ENCODE assay signal across 18 cellular contexts in genomic region chr5:89504051-89504450, GRCh38.
DNase-seq lines count a peak whose midpoint lies in the region; ATAC-seq, FAIRE-seq and TF ChIP-seq lines count a peak whose summit lies in the region.
"Had no signal": no experiment of that assay in that cellular context is flagged by ENCODE, and none has a peak within 500 bp of the region (broad histone marks: within the 10 kb centered on the region; RNA-seq: fewer than 3 reads in every experiment).

No MANE protein-coding gene starts in this region.

- POLR2A ChIA-PET in HepG2 (lab: Yijun Ruan, JAX) = no interaction called here
- POLR2A ChIA-PET in IMR-90 (lab: Charles Lee; ENCODE audit: unreplicated experiment) = interaction anchor here (0.6 kb wide), 1 partner anchor 529 kb away, joined by 6 read pairs; no protein-coding TSS in a partner anchor

- no peak overlapping the region for H3K14ac ChIP-seq in IMR-90 (replicated peaks; ENCODE audit: low read depth, low read length)

- dilution Hi-C loops in IMR-90 (cut with HindIII; ENCODE audit: low sequenced_read_pairs, unreplicated experiment) = no loop called here

- BruUV-seq in HepG2 (replicated peaks; lab: Mats Ljungman, UMichigan) (no TSS peak), IMR-90 (replicated peaks; lab: Mats Ljungman, UMichigan) (no TSS peak)

- H4K20me1 ChIP-seq in HepG2 (ENCODE audit: insufficient read depth, low read length) = no peaks in the 10 kb centered on the region
- H4K20me1 ChIP-seq in IMR-90 (ENCODE audit: insufficient read depth, low read length) = no peaks in the 10 kb centered on the region
- H4K20me1 ChIP-seq: BLaER1 treated with 17β-estradiol and CSF1 and Interleukin-3, amounts not matched to agents 10 nM and 100 nM had no signal

- no peak overlapping the region for H2BK20ac ChIP-seq in IMR-90 (ENCODE audit: low read depth, low read length)

- H3K36me3 ChIP-seq in HepG2 (replicated peaks in 1 of 2; ENCODE audit: control insufficient read depth in 1 of 2, insufficient read depth in 2 of 2, low read length in 2 of 2) (no peaks in the 10 kb centered on the region), right lobe of liver (no peaks in the 10 kb centered on the region), IMR-90 (ENCODE audit: control insufficient read depth, insufficient read depth, low read length) (no peaks in the 10 kb centered on the region), BE2C (no peaks in the 10 kb centered on the region)
- H3K36me3 ChIP-seq: BLaER1 treated with 17β-estradiol and CSF1 and Interleukin-3, amounts not matched to agents 10 nM and 100 nM had no signal

- TF ChIP-seq EP300 in HepG2 (IDR thresholded peaks at IDR 0.05; ENCODE audit: low read depth in 2 of 2, low read length in 2 of 2) = no peak
- no peak for TF ChIP-seq EP300 in HepG2 (CRISPR knock-in tag; IDR thresholded peaks at IDR 0.05; ENCODE audit: borderline replicate concordance)

- H2AFZ ChIP-seq in HepG2 (ENCODE audit: low read length) = no peak overlapping the region
- no peak overlapping the region for H2AFZ ChIP-seq in IMR-90 (replicated peaks; ENCODE audit: low read length, poor library complexity)

- H3K27me3 ChIP-seq in HepG2 (ENCODE audit: control insufficient read depth in 1 of 2, insufficient read depth in 2 of 2, low read length in 2 of 2) = no peaks in the 10 kb centered on the region
- no peaks in the 10 kb centered on the region for H3K27me3 ChIP-seq in right lobe of liver
- H3K27me3 ChIP-seq in IMR-90 (ENCODE audit: control insufficient read depth, insufficient read depth, low read length) = no peaks in the 10 kb centered on the region
- no peaks in the 10 kb centered on the region for H3K27me3 ChIP-seq in BE2C
- H3K27me3 ChIP-seq: BLaER1 treated with 17β-estradiol and CSF1 and Interleukin-3, amounts not matched to agents 10 nM and 100 nM had no signal

- TF ChIP-seq CTCF in HepG2 (CRISPR knock-in tag; IDR thresholded peaks at IDR 0.05) (no peak), right lobe of liver (IDR thresholded peaks at IDR 0.05) (no peak), IMR-90 (conservative IDR thresholded peaks at IDR 0.05; ENCODE audit: low read depth, low read length) (no peak), BE2C (IDR thresholded peaks at IDR 0.05; ENCODE audit: low read depth, low read length) (no peak)

- in situ Hi-C loops in HepG2 (cut with HindIII; ENCODE audit: extremely low pct_ligation_motif_present, low pct_unique_long_range_greater_than_20kb) = no loop called here
- in situ Hi-C loops in IMR-90 (cut with MboI; ENCODE audit: low sequenced_read_pairs) = no loop called here

- H3K23ac ChIP-seq in IMR-90 (ENCODE audit: low read depth, low read length) = no peak overlapping the region

- no peak overlapping the region for H3K18ac ChIP-seq in IMR-90 (ENCODE audit: low read depth, low read length)

- TF ChIP-seq RAD21 in HepG2 (CRISPR knock-in tag; IDR thresholded peaks at IDR 0.05) = no peak
- TF ChIP-seq RAD21 in IMR-90 (IDR thresholded peaks at IDR 0.05; ENCODE audit: low read length) = no peak

- H3K4me2 ChIP-seq in HepG2 (ENCODE audit: low read depth, low read length) (no peak overlapping the region), IMR-90 (ENCODE audit: low read depth, low read length) (no peak overlapping the region)
- H3K4me2 ChIP-seq: BLaER1 treated with 17β-estradiol and CSF1 and Interleukin-3, amounts not matched to agents 10 nM and 100 nM had no signal

- no peaks in the 10 kb centered on the region for H3K79me2 ChIP-seq in HepG2 (ENCODE audit: insufficient read depth, low read length)

- FAIRE-seq in HepG2 (lab: Jason Lieb, UNC) = no peak
- FAIRE-seq: D721Med, G401.6, GM12891 had no signal

- H3K56ac ChIP-seq in IMR-90 (ENCODE audit: extremely low read depth, insufficient read depth, low read length) = no peak overlapping the region

- no peak overlapping the region for H2AK9ac ChIP-seq in IMR-90 (replicated peaks; ENCODE audit: low read depth, low read length, poor library complexity)

- H3K36me3 Mint-ChIP-seq in stimulated activated effector memory CD8-positive, alpha-beta T cell treated with anti-CD3 and anti-CD28 coated beads, Interleukin-12 subunit alpha, Interleukin-12 subunit beta, amount 100 ng/mL, for 72 hours = no peaks in the 10 kb centered on the region
- H3K36me3 Mint-ChIP-seq: CD8-positive, alpha-beta T cell had no signal

- H2BK5ac ChIP-seq in IMR-90 (ENCODE audit: low read depth, low read length, poor library complexity, severe bottlenecking) = no peak overlapping the region

- WGBS in HepG2 (ENCODE audit: low lambda C conversion rate) = 29% methylated on average over 1 of the region's 1 CpG
- 91% methylated on average over 1 of the region's 1 CpG for WGBS in right lobe of liver (ENCODE audit: insufficient coverage, low coverage, low lambda C conversion rate, missing lambda C conversion rate)
- no CpG with 5 or more reads among the region's 1 CpG for whole genome bisulfite sequencing in IMR-90 (ENCODE audit: extremely low coverage in 2 of 2, insufficient read length in 1 of 2), 2 experiments

- H2BK120ac ChIP-seq in IMR-90 (ENCODE audit: low read depth, low read length) = no peak overlapping the region

- no peak overlapping the region for H3K27ac Mint-ChIP-seq in stimulated activated effector memory CD8-positive, alpha-beta T cell treated with anti-CD3 and anti-CD28 coated beads, Interleukin-12 subunit alpha, Interleukin-12 subunit beta, amount 100 ng/mL, for 72 hours
- H3K27ac Mint-ChIP-seq: CD4-positive, alpha-beta T cell; CD8-positive, alpha-beta T cell had no signal

- no peak overlapping the region for H3K4me3 Mint-ChIP-seq in stimulated activated effector memory CD8-positive, alpha-beta T cell treated with anti-CD3 and anti-CD28 coated beads, Interleukin-12 subunit alpha, Interleukin-12 subunit beta, amount 100 ng/mL, for 72 hours
- H3K4me3 Mint-ChIP-seq: CD4-positive, alpha-beta T cell; CD8-positive, alpha-beta T cell had no signal

- no peak overlapping the region for H4K5ac ChIP-seq in IMR-90 (ENCODE audit: low read depth, low read length)

- H2BK15ac ChIP-seq in IMR-90 (ENCODE audit: low read depth, low read length) = no peak overlapping the region

- intact Hi-C loops in HepG2 (cut with micrococcal nuclease; ENCODE audit: unreplicated experiment) (no loop called here), right lobe of liver (cut with DNase I) (no loop called here), IMR-90 (cut with micrococcal nuclease) (no loop called here)

- ATAC-seq in HepG2 (no peak), right lobe of liver (no peak), IMR-90 (ENCODE audit: low read depth) (no peak)
- ATAC-seq in stimulated activated effector memory CD8-positive, alpha-beta T cell treated with anti-CD3 and anti-CD28 coated beads, Interleukin-12 subunit alpha, Interleukin-12 subunit beta, amount 100 ng/mL, for 72 hours = no peak
- ATAC-seq: CD8-positive, alpha-beta T cell had no signal

- H2AK5ac ChIP-seq in IMR-90 (ENCODE audit: low read depth, low read length) = no peak overlapping the region

- H4K91ac ChIP-seq in IMR-90 (ENCODE audit: insufficient read depth, low read depth, low read length) = no peak overlapping the region

- no peak overlapping the region for H3K4ac ChIP-seq in IMR-90 (ENCODE audit: low read depth, low read length)

- H3K4me1 Mint-ChIP-seq in stimulated activated effector memory CD8-positive, alpha-beta T cell treated with anti-CD3 and anti-CD28 coated beads, Interleukin-12 subunit alpha, Interleukin-12 subunit beta, amount 100 ng/mL, for 72 hours = no peaks in the 10 kb centered on the region

- CTCF ChIA-PET in HepG2 (lab: Yijun Ruan, JAX; ENCODE audit: low intra/inter-chr PET ratio, low total read pairs) = no interaction called here
- CTCF ChIA-PET in IMR-90 (lab: Yijun Ruan, JAX) = no interaction called here

- H3K9me3 ChIP-seq in HepG2 (ENCODE audit: low read length) = no peaks in the 10 kb centered on the region; the same call in 1 of the 2 replicates
- no peaks in the 10 kb centered on the region for H3K9me3 ChIP-seq in right lobe of liver
- H3K9me3 ChIP-seq in IMR-90 (ENCODE audit: control insufficient read depth, insufficient read depth, low read length) = no peaks in the 10 kb centered on the region
- H3K9me3 ChIP-seq in BE2C = no peaks in the 10 kb centered on the region; the same call in 1 of the 2 replicates
- H3K9me3 ChIP-seq: BLaER1 treated with 17β-estradiol and CSF1 and Interleukin-3, amounts not matched to agents 10 nM and 100 nM; Caco-2 had no signal

- no peaks in the 10 kb centered on the region for H3K79me1 ChIP-seq in IMR-90 (ENCODE audit: low read depth in 1 of 2, low read length in 2 of 2)

- no peak overlapping the region for H4K8ac ChIP-seq in IMR-90 (ENCODE audit: low read depth in 2 of 2, low read length in 2 of 2)

- no peaks in the 10 kb centered on the region for H3K9me1 ChIP-seq in IMR-90 (ENCODE audit: insufficient read depth, low read length)

- DNase-seq in HepG2 (ENCODE audit: low spot score) (no peak), right lobe of liver (no peak), IMR-90 (no peak), BE2C (no peak)
- no peak for DNase-seq in stimulated activated effector memory CD8-positive, alpha-beta T cell treated with anti-CD3 and anti-CD28 coated beads, Interleukin-12 subunit alpha, Interleukin-12 subunit beta, amount 100 ng/mL, for 72 hours (ENCODE audit: low spot score in 2 of 2)
- DNase-seq: ACHN; Caco-2; Calu3; CD4-positive, alpha-beta T cell; CD8-positive, alpha-beta T cell; DMS79 treated with DMSO at 0.1 percent for 48 hours; GF-D8 had no signal

- no peak overlapping the region for H3K9ac ChIP-seq in HepG2 (ENCODE audit: insufficient read depth, low read depth, low read length)
- no peak overlapping the region for H3K9ac ChIP-seq in IMR-90 (ENCODE audit: low read depth, low read length)
- H3K9ac ChIP-seq: BLaER1 treated with 17β-estradiol and CSF1 and Interleukin-3, amounts not matched to agents 10 nM and 100 nM had no signal

- H3K27ac ChIP-seq in HepG2 (ENCODE audit: extremely low read length, insufficient read depth, low read length) = no peak overlapping the region
- H3K27ac ChIP-seq in right lobe of liver = no peak overlapping the region
- H3K27ac ChIP-seq in IMR-90 (ENCODE audit: insufficient read depth, low read length) = no peak overlapping the region
- H3K27ac ChIP-seq: 22Rv1; BLaER1 treated with 17β-estradiol and CSF1 and Interleukin-3, amounts not matched to agents 10 nM and 100 nM; C4-2B had no signal

- peaks cover 16% of the 10 kb centered on the region for H3K9me3 Mint-ChIP-seq in stimulated activated effector memory CD8-positive, alpha-beta T cell treated with anti-CD3 and anti-CD28 coated beads, Interleukin-12 subunit alpha, Interleukin-12 subunit beta, amount 100 ng/mL, for 72 hours
- H3K9me3 Mint-ChIP-seq: CD4-positive, alpha-beta T cell; CD8-positive, alpha-beta T cell had no signal

- TF ChIP-seq POLR2A in HepG2 (IDR thresholded peaks at IDR 0.05; ENCODE audit: insufficient read depth in 1 of 2, low read depth in 2 of 2, low read length in 2 of 2) (no peak), right lobe of liver (IDR thresholded peaks at IDR 0.05) (no peak), IMR-90 (IDR thresholded peaks at IDR 0.05; ENCODE audit: low read depth, low read length) (no peak)

- H3K4me3 ChIP-seq in HepG2 (replicated peaks in 1 of 3; ENCODE audit: insufficient read depth in 1 of 3, low read depth in 2 of 3, low read length in 3 of 3) (no peak overlapping the region), right lobe of liver (no peak overlapping the region), IMR-90 (ENCODE audit: insufficient read depth, low read depth, low read length) (no peak overlapping the region), BE2C (ENCODE audit: low read depth, low read length) (no peak overlapping the region)
- H3K4me3 ChIP-seq: BLaER1 treated with 17β-estradiol and CSF1 and Interleukin-3, amounts not matched to agents 10 nM and 100 nM had no signal

- H3K4me1 ChIP-seq in HepG2 (ENCODE audit: insufficient read depth, low read length) = no peaks in the 10 kb centered on the region
- H3K4me1 ChIP-seq in right lobe of liver = no peaks in the 10 kb centered on the region
- H3K4me1 ChIP-seq in IMR-90 (ENCODE audit: control insufficient read depth, insufficient read depth, low read length) = no peaks in the 10 kb centered on the region
- no peaks in the 10 kb centered on the region for H3K4me1 ChIP-seq in BE2C
- H3K4me1 ChIP-seq: BLaER1 treated with 17β-estradiol and CSF1 and Interleukin-3, amounts not matched to agents 10 nM and 100 nM; Caco-2 had no signal
